Comparison of ENCODE assay signal across 1 cellular context in the genomic region with DNA sequence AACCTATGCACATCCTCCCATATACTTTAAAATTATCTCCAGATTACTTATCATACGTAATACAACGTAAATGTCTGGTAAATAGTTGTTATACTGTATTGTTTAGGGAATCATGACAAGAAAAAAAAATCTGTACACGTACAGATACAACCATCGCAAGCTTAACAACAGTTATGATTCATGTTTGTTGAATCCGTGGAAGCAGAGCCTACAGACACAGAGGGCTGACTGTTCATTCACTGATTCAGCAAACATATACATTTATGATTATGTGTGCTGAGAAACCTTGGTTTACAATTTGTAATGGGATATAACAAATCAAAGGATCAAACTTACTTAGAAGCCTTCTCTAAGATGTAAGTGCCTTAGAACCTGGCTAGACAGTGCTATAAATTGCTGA.
TF ChIP-seq lines count a peak whose summit lies in the region.

No MANE protein-coding gene starts in this region.

TF ChIP-seq in GM23338, 12 proteins besides CTCF, POLR2A, EP300 and RAD21 (continued from another document):
- TF ChIP-seq, protein P1, sequence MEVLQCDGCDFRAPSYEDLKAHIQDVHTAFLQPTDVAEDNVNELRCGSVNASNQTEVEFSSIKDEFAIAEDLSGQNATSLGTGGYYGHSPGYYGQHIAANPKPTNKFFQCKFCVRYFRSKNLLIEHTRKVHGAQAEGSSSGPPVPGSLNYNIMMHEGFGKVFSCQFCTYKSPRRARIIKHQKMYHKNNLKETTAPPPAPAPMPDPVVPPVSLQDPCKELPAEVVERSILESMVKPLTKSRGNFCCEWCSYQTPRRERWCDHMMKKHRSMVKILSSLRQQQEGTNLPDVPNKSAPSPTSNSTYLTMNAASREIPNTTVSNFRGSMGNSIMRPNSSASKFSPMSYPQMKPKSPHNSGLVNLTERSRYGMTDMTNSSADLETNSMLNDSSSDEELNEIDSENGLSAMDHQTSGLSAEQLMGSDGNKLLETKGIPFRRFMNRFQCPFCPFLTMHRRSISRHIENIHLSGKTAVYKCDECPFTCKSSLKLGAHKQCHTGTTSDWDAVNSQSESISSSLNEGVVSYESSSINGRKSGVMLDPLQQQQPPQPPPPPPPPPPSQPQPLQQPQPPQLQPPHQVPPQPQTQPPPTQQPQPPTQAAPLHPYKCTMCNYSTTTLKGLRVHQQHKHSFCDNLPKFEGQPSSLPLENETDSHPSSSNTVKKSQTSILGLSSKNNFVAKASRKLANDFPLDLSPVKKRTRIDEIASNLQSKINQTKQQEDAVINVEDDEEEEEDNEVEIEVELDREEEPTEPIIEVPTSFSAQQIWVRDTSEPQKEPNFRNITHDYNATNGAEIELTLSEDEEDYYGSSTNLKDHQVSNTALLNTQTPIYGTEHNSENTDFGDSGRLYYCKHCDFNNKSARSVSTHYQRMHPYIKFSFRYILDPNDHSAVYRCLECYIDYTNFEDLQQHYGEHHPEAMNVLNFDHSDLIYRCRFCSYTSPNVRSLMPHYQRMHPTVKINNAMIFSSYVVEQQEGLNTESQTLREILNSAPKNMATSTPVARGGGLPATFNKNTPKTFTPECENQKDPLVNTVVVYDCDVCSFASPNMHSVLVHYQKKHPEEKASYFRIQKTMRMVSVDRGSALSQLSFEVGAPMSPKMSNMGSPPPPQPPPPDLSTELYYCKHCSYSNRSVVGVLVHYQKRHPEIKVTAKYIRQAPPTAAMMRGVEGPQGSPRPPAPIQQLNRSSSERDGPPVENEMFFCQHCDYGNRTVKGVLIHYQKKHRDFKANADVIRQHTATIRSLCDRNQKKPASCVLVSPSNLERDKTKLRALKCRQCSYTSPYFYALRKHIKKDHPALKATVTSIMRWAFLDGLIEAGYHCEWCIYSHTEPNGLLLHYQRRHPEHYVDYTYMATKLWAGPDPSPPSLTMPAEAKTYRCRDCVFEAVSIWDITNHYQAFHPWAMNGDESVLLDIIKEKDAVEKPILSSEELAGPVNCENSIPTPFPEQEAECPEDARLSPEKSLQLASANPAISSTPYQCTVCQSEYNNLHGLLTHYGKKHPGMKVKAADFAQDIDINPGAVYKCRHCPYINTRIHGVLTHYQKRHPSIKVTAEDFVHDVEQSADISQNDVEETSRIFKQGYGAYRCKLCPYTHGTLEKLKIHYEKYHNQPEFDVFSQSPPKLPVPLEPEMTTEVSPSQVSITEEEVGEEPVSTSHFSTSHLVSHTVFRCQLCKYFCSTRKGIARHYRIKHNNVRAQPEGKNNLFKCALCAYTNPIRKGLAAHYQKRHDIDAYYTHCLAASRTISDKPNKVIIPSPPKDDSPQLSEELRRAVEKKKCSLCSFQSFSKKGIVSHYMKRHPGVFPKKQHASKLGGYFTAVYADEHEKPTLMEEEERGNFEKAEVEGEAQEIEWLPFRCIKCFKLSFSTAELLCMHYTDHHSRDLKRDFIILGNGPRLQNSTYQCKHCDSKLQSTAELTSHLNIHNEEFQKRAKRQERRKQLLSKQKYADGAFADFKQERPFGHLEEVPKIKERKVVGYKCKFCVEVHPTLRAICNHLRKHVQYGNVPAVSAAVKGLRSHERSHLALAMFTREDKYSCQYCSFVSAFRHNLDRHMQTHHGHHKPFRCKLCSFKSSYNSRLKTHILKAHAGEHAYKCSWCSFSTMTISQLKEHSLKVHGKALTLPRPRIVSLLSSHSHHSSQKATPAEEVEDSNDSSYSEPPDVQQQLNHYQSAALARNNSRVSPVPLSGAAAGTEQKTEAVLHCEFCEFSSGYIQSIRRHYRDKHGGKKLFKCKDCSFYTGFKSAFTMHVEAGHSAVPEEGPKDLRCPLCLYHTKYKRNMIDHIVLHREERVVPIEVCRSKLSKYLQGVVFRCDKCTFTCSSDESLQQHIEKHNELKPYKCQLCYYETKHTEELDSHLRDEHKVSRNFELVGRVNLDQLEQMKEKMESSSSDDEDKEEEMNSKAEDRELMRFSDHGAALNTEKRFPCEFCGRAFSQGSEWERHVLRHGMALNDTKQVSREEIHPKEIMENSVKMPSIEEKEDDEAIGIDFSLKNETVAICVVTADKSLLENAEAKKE (CRISPR knock-in tag; IDR thresholded peaks at IDR 0.05), result no peak
- TF ChIP-seq, protein P2, sequence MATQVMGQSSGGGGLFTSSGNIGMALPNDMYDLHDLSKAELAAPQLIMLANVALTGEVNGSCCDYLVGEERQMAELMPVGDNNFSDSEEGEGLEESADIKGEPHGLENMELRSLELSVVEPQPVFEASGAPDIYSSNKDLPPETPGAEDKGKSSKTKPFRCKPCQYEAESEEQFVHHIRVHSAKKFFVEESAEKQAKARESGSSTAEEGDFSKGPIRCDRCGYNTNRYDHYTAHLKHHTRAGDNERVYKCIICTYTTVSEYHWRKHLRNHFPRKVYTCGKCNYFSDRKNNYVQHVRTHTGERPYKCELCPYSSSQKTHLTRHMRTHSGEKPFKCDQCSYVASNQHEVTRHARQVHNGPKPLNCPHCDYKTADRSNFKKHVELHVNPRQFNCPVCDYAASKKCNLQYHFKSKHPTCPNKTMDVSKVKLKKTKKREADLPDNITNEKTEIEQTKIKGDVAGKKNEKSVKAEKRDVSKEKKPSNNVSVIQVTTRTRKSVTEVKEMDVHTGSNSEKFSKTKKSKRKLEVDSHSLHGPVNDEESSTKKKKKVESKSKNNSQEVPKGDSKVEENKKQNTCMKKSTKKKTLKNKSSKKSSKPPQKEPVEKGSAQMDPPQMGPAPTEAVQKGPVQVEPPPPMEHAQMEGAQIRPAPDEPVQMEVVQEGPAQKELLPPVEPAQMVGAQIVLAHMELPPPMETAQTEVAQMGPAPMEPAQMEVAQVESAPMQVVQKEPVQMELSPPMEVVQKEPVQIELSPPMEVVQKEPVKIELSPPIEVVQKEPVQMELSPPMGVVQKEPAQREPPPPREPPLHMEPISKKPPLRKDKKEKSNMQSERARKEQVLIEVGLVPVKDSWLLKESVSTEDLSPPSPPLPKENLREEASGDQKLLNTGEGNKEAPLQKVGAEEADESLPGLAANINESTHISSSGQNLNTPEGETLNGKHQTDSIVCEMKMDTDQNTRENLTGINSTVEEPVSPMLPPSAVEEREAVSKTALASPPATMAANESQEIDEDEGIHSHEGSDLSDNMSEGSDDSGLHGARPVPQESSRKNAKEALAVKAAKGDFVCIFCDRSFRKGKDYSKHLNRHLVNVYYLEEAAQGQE (IDR thresholded peaks at IDR 0.05; ENCODE audit: unreplicated experiment), result no peak
- TF ChIP-seq EZH2 (IDR thresholded peaks at IDR 0.05; ENCODE audit: low read depth, unreplicated experiment) (no peak), JUNB (IDR thresholded peaks at IDR 0.05; ENCODE audit: unreplicated experiment) (no peak), ZNF331 (CRISPR knock-in tag; IDR thresholded peaks at IDR 0.05; ENCODE audit: low read depth) (no peak), ZNF114 (CRISPR knock-in tag; IDR thresholded peaks at IDR 0.05) (no peak)
